Comparison of ENCODE assay signal across 10 cellular contexts in genomic region chr10:74293686-74294365, GRCh38.
DNase-seq lines count a peak whose midpoint lies in the region; ATAC-seq and TF ChIP-seq lines count a peak whose summit lies in the region.
"Had no signal": no experiment of that assay in that cellular context is flagged by ENCODE, and none has a peak within 500 bp of the region (broad histone marks: within the 10 kb centered on the region; RNA-seq: fewer than 3 reads in every experiment).

No MANE protein-coding gene starts in this region.

- peak overlapping the region; percentile 24 for H3K27ac ChIP-seq in suprapubic skin

- CTCF ChIA-PET in activated CD4-positive, alpha-beta T cell treated with anti-CD3 and anti-CD28 coated beads, Interleukin-2, amount 10 ng/mL, durations not matched to agents 7 days and 5 days (lab: Charles Lee), result interaction anchor here (0.6 kb wide), 1 partner anchor 495 kb away, joined by 3 read pairs; no protein-coding TSS in a partner anchor
- CTCF ChIA-PET in WTC11 (lab: Charles Lee), result no interaction called here

- DNase-seq in NCI-H2107 treated with DMSO at 0.1 percent for 48 hours (lab: John Stamatoyannopoulos, UW; ENCODE audit: unreplicated experiment) (peak; percentile 10), NCI-H2107 (lab: John Stamatoyannopoulos, UW) (no peak), NCI-H510A treated with DMSO at 0.1 percent for 48 hours (lab: John Stamatoyannopoulos, UW) (peak; percentile 79), suprapubic skin (ENCODE audit: low spot score in 2 of 2) (no peak), WTC11 (ENCODE audit: low spot score) (no peak)
- DNase-seq in activated CD4-positive, alpha-beta T cell treated with anti-CD3 and anti-CD28 coated beads, Interleukin-2, amount 10 ng/mL, durations not matched to agents 7 days and 5 days, result no peak
- DNase-seq: activated CD8-positive, alpha-beta T cell treated with anti-CD3 and anti-CD28 coated beads, Interleukin-2, amount 10 ng/mL, durations not matched to agents 7 days and 5 days had no signal

- H3K9me3 Mint-ChIP-seq in activated CD4-positive, alpha-beta T cell treated with anti-CD3 and anti-CD28 coated beads, Interleukin-2, amount 10 ng/mL, durations not matched to agents 7 days and 5 days, result peaks cover 3% of the 10 kb centered on the region
- peaks cover 4% of the 10 kb centered on the region; the same call in 1 of the 2 replicates for H3K9me3 Mint-ChIP-seq in WTC11

- no peak overlapping the region for H3K27ac Mint-ChIP-seq in activated CD4-positive, alpha-beta T cell treated with anti-CD3 and anti-CD28 coated beads, Interleukin-2, amount 10 ng/mL, durations not matched to agents 7 days and 5 days
- no peak overlapping the region for H3K27ac Mint-ChIP-seq in WTC11
- H3K27ac Mint-ChIP-seq: activated CD8-positive, alpha-beta T cell treated with anti-CD3 and anti-CD28 coated beads, Interleukin-2, amount 10 ng/mL, durations not matched to agents 7 days and 5 days had no signal

- TF ChIP-seq CTCF in suprapubic skin (IDR thresholded peaks at IDR 0.05) (no peak), WTC11 (IDR thresholded peaks at IDR 0.05) (no peak)

- 43% methylated on average over 1 of the region's 1 CpG for WGBS in suprapubic skin

- ATAC-seq in esophagus mucosa (peak; percentile 64), GM21367 (IDR thresholded peaks at IDR 0.05; ENCODE audit: unreplicated experiment) (no peak), WTC11 (no peak)
- ATAC-seq: activated CD8-positive, alpha-beta T cell treated with anti-CD3 and anti-CD28 coated beads, Interleukin-2, amount 10 ng/mL, durations not matched to agents 7 days and 5 days; mucosa of descending colon had no signal

- no peak overlapping the region for H3K4me3 ChIP-seq in suprapubic skin
- H3K4me3 ChIP-seq: mucosa of descending colon had no signal

- H3K27me3 Mint-ChIP-seq in activated CD4-positive, alpha-beta T cell treated with anti-CD3 and anti-CD28 coated beads, Interleukin-2, amount 10 ng/mL, durations not matched to agents 7 days and 5 days, result no peaks in the 10 kb centered on the region
- H3K27me3 Mint-ChIP-seq in WTC11 (ENCODE audit: low read depth), result no peaks in the 10 kb centered on the region

- H3K36me3 Mint-ChIP-seq in activated CD4-positive, alpha-beta T cell treated with anti-CD3 and anti-CD28 coated beads, Interleukin-2, amount 10 ng/mL, durations not matched to agents 7 days and 5 days (ENCODE audit: low read depth), result peaks cover 5% of the 10 kb centered on the region
- H3K36me3 Mint-ChIP-seq in WTC11, result no peaks in the 10 kb centered on the region

- TF ChIP-seq EP300 in suprapubic skin (IDR thresholded peaks at IDR 0.05), result no peak

- POLR2A ChIA-PET in activated CD4-positive, alpha-beta T cell treated with anti-CD3 and anti-CD28 coated beads, Interleukin-2, amount 10 ng/mL, durations not matched to agents 7 days and 5 days (lab: Charles Lee), result no interaction called here
- POLR2A ChIA-PET in WTC11 (lab: Charles Lee), result no interaction called here

- H3K36me3 ChIP-seq in suprapubic skin, result no peaks in the 10 kb centered on the region

- peaks cover 21% of the 10 kb centered on the region for H3K4me1 ChIP-seq in suprapubic skin

- no peaks in the 10 kb centered on the region for H3K9me3 ChIP-seq in suprapubic skin
- H3K9me3 ChIP-seq: mucosa of descending colon had no signal

- no peaks in the 10 kb centered on the region for H3K27me3 ChIP-seq in suprapubic skin

- H3K4me1 Mint-ChIP-seq in activated CD4-positive, alpha-beta T cell treated with anti-CD3 and anti-CD28 coated beads, Interleukin-2, amount 10 ng/mL, durations not matched to agents 7 days and 5 days, result peaks cover 13% of the 10 kb centered on the region
- peaks cover 4% of the 10 kb centered on the region for H3K4me1 Mint-ChIP-seq in WTC11

- no peak overlapping the region for H3K4me3 Mint-ChIP-seq in activated CD4-positive, alpha-beta T cell treated with anti-CD3 and anti-CD28 coated beads, Interleukin-2, amount 10 ng/mL, durations not matched to agents 7 days and 5 days
- no peak overlapping the region for H3K4me3 Mint-ChIP-seq in WTC11
- H3K4me3 Mint-ChIP-seq: activated CD8-positive, alpha-beta T cell treated with anti-CD3 and anti-CD28 coated beads, Interleukin-2, amount 10 ng/mL, durations not matched to agents 7 days and 5 days had no signal

- TF ChIP-seq POLR2A in suprapubic skin (IDR thresholded peaks at IDR 0.05), result no peak

TF ChIP-seq in WTC11, 78 proteins besides CTCF, POLR2A, EP300 and RAD21:
- no peak for TF ChIP-seq SP1 (CRISPR knock-in tag; conservative IDR thresholded peaks at IDR 0.05)
- TF ChIP-seq HMGA2 (CRISPR knock-in tag; IDR thresholded peaks at IDR 0.05), result no peak
- no peak for TF ChIP-seq MXD4 (CRISPR knock-in tag; IDR thresholded peaks at IDR 0.05; ENCODE audit: borderline replicate concordance)
- TF ChIP-seq, protein P1, sequence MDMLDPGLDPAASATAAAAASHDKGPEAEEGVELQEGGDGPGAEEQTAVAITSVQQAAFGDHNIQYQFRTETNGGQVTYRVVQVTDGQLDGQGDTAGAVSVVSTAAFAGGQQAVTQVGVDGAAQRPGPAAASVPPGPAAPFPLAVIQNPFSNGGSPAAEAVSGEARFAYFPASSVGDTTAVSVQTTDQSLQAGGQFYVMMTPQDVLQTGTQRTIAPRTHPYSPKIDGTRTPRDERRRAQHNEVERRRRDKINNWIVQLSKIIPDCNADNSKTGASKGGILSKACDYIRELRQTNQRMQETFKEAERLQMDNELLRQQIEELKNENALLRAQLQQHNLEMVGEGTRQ (CRISPR knock-in tag; IDR thresholded peaks at IDR 0.05), result no peak
- TF ChIP-seq ZNF219 (CRISPR knock-in tag; IDR thresholded peaks at IDR 0.05; ENCODE audit: borderline replicate concordance), result no peak

Comparison
In these comparisons a context has a peak if more than half of its experiments do, and no peak if none do; other contexts are left out.
1. DNase-seq: peak in NCI-H2107 treated with DMSO at 0.1 percent for 48 hours (single experiment) and NCI-H510A treated with DMSO at 0.1 percent for 48 hours (single experiment); none in NCI-H2107 (single experiment), suprapubic skin (0 of 2), activated CD4-positive, alpha-beta T cell treated with anti-CD3 and anti-CD28 coated beads, Interleukin-2, amount 10 ng/mL, durations not matched to agents 7 days and 5 days (single experiment) and WTC11 (single experiment).